ENCODE assay signal across 19 cellular contexts in genomic region chr9:135896626-135897025, GRCh38. TPM values are rescaled to one million over a fixed set of nuclear protein-coding genes. Genes with fewer than 3 reads are reported as not detected.
DNase-seq lines count a peak whose midpoint lies in the region; ATAC-seq, FAIRE-seq and TF ChIP-seq lines count a peak whose summit lies in the region.
"Had no signal": no experiment of that assay in that cellular context is flagged by ENCODE, and none has a peak within 500 bp of the region (broad histone marks: within the 10 kb centered on the region; RNA-seq: fewer than 3 reads in every experiment).

No MANE protein-coding gene starts in this region.

- TF ChIP-seq CTCF in GM23338 (conservative IDR thresholded peaks at IDR 0.05; ENCODE audit: low read depth in 2 of 2) (no peak), endothelial cell of umbilical vein (IDR thresholded peaks at IDR 0.05; ENCODE audit: extremely low read depth in 1 of 2, insufficient read depth in 1 of 2, low read depth in 1 of 2, low read length in 2 of 2) (no peak)

- H4K20me1 ChIP-seq in GM23338 (replicated peaks; ENCODE audit: insufficient read depth) (peaks cover 76% of the 10 kb centered on the region), endothelial cell of umbilical vein (replicated peaks; ENCODE audit: control insufficient read depth, extremely low read depth, insufficient read depth, low read length) (peaks cover 8% of the 10 kb centered on the region)

- CTCF ChIA-PET in activated CD8-positive, alpha-beta memory T cell treated with anti-CD3 and anti-CD28 coated beads, Interleukin-2, amount 10 ng/mL, durations not matched to agents 7 days and 5 days (lab: Charles Lee) = no interaction called here
- CTCF ChIA-PET in endothelial cell of umbilical vein (lab: Charles Lee) = no interaction called here

- no peak overlapping the region for H3K4me3 Mint-ChIP-seq in activated CD8-positive, alpha-beta memory T cell treated with anti-CD3 and anti-CD28 coated beads, Interleukin-2, amount 10 ng/mL, durations not matched to agents 7 days and 5 days
- no peak overlapping the region for H3K4me3 Mint-ChIP-seq in GM23338
- H3K4me3 Mint-ChIP-seq: CD8-positive, alpha-beta T cell had no signal

- H3K9me2 ChIP-seq in GM23338 (ENCODE audit: insufficient read depth) = no peaks in the 10 kb centered on the region

- H3K79me2 ChIP-seq in GM23338 (replicated peaks; ENCODE audit: insufficient read depth) = peaks cover 100% of the 10 kb centered on the region
- H3K79me2 ChIP-seq in endothelial cell of umbilical vein (ENCODE audit: control insufficient read depth, insufficient read depth, low read length) = peaks cover 96% of the 10 kb centered on the region

- H3K36me3 Mint-ChIP-seq in activated CD8-positive, alpha-beta memory T cell treated with anti-CD3 and anti-CD28 coated beads, Interleukin-2, amount 10 ng/mL, durations not matched to agents 7 days and 5 days = peaks cover 15% of the 10 kb centered on the region
- peaks cover 38% of the 10 kb centered on the region for H3K36me3 Mint-ChIP-seq in GM23338 (ENCODE audit: low read depth)

- peaks cover 21% of the 10 kb centered on the region for H3K4me1 ChIP-seq in GM23338 (ENCODE audit: insufficient read depth)
- peaks cover 10% of the 10 kb centered on the region for H3K4me1 ChIP-seq in endothelial cell of umbilical vein (ENCODE audit: control insufficient read depth, extremely low read depth, insufficient read depth, low read length)
- H3K4me1 ChIP-seq: A549 had no signal

- POLR2A ChIA-PET in endothelial cell of umbilical vein (lab: Charles Lee) = no interaction called here

- BruUV-seq in endothelial cell of umbilical vein (replicated peaks; lab: Mats Ljungman, UMichigan) = no TSS peak

- H3K4me2 ChIP-seq in GM23338 (no peak overlapping the region), endothelial cell of umbilical vein (ENCODE audit: insufficient read depth, low read length) (no peak overlapping the region)
- H3K4me2 ChIP-seq: A549 had no signal

- dilution Hi-C loops in endothelial cell of umbilical vein (cut with MboI; ENCODE audit: extremely low pct_ligation_motif_present, low sequenced_read_pairs) = no loop called here

- H3K4me3 ChIP-seq in GM23338 = no peak overlapping the region
- no peak overlapping the region for H3K4me3 ChIP-seq in endothelial cell of umbilical vein (replicated peaks in 1 of 3; ENCODE audit: insufficient read depth in 1 of 3, low read depth in 1 of 3, low read length in 3 of 3)
- H3K4me3 ChIP-seq: A549 had no signal

- H3K9me3 ChIP-seq in endothelial cell of umbilical vein (replicated peaks; ENCODE audit: control insufficient read depth, insufficient read depth, low read length) = no peaks in the 10 kb centered on the region

- no peak overlapping the region for H3K27ac ChIP-seq in GM23338 (ENCODE audit: low read depth)
- no peak overlapping the region for H3K27ac ChIP-seq in endothelial cell of umbilical vein (ENCODE audit: insufficient read depth, low read depth, low read length)
- H3K27ac ChIP-seq: 22Rv1, A549 had no signal

- peak; percentile 70 for FAIRE-seq in endothelial cell of umbilical vein (lab: Jason Lieb, UNC)
- FAIRE-seq: A549, H54, HTR-8/SVneo had no signal

- TF ChIP-seq POLR2A in endothelial cell of umbilical vein (IDR thresholded peaks at IDR 0.05; ENCODE audit: low read depth, low read length) = no peak

- no peak overlapping the region for H3K9ac ChIP-seq in endothelial cell of umbilical vein (replicated peaks; ENCODE audit: extremely low read depth, insufficient read depth, low read length)

- H3K9me3 Mint-ChIP-seq in activated CD8-positive, alpha-beta memory T cell treated with anti-CD3 and anti-CD28 coated beads, Interleukin-2, amount 10 ng/mL, durations not matched to agents 7 days and 5 days (ENCODE audit: low read depth) = peaks cover 3% of the 10 kb centered on the region
- H3K9me3 Mint-ChIP-seq in GM23338 = peaks cover 11% of the 10 kb centered on the region; the same call in 2 of the 3 replicates
- H3K9me3 Mint-ChIP-seq: IgD-negative memory B cell had no signal

- intact Hi-C loops in endothelial cell of umbilical vein (cut with micrococcal nuclease) = no loop called here

- H3K27ac Mint-ChIP-seq in activated CD8-positive, alpha-beta memory T cell treated with anti-CD3 and anti-CD28 coated beads, Interleukin-2, amount 10 ng/mL, durations not matched to agents 7 days and 5 days = no peak overlapping the region
- no peak overlapping the region for H3K27ac Mint-ChIP-seq in GM23338
- H3K27ac Mint-ChIP-seq: CD8-positive, alpha-beta T cell; IgD-negative memory B cell had no signal

- no peak overlapping the region for H2AFZ ChIP-seq in GM23338
- no peak overlapping the region for H2AFZ ChIP-seq in endothelial cell of umbilical vein (ENCODE audit: low read depth, low read length)

- H3K27me3 Mint-ChIP-seq in activated CD8-positive, alpha-beta memory T cell treated with anti-CD3 and anti-CD28 coated beads, Interleukin-2, amount 10 ng/mL, durations not matched to agents 7 days and 5 days = no peaks in the 10 kb centered on the region
- no peaks in the 10 kb centered on the region for H3K27me3 Mint-ChIP-seq in GM23338 (ENCODE audit: insufficient read depth, low read depth, poor library complexity)
- H3K27me3 Mint-ChIP-seq: IgD-negative memory B cell had no signal

- H3K4me1 Mint-ChIP-seq in activated CD8-positive, alpha-beta memory T cell treated with anti-CD3 and anti-CD28 coated beads, Interleukin-2, amount 10 ng/mL, durations not matched to agents 7 days and 5 days = peaks cover 20% of the 10 kb centered on the region
- H3K4me1 Mint-ChIP-seq in GM23338 = peaks cover 28% of the 10 kb centered on the region

- no peak for ATAC-seq in activated CD8-positive, alpha-beta memory T cell treated with anti-CD3 and anti-CD28 coated beads, Interleukin-2, amount 10 ng/mL, durations not matched to agents 7 days and 5 days
- ATAC-seq in GM23338 (peak; percentile 45), GM21515 (IDR thresholded peaks at IDR 0.05; ENCODE audit: unreplicated experiment) (no peak)
- ATAC-seq: A549; CD8-positive, alpha-beta T cell had no signal

- H3K36me3 ChIP-seq in GM23338 (ENCODE audit: insufficient read depth) (no peaks in the 10 kb centered on the region; the same call in 1 of the 2 replicates), endothelial cell of umbilical vein (ENCODE audit: control insufficient read depth in 2 of 2, extremely low read depth in 1 of 2, insufficient read depth in 2 of 2, low read length in 2 of 2) (no peaks in the 10 kb centered on the region)

- H3F3A ChIP-seq in GM23338 (replicated peaks; ENCODE audit: low read depth) = no peaks in the 10 kb centered on the region; the same call in 1 of the 2 replicates

- H3K9me1 ChIP-seq in endothelial cell of umbilical vein (replicated peaks; ENCODE audit: control insufficient read depth, extremely low read depth, insufficient read depth, low read length) = no peaks in the 10 kb centered on the region

- peak; percentile 35 for DNase-seq in activated CD8-positive, alpha-beta memory T cell treated with anti-CD3 and anti-CD28 coated beads for 24 hours
- DNase-seq in activated CD8-positive, alpha-beta memory T cell treated with anti-CD3 and anti-CD28 coated beads, Interleukin-2, amount 10 ng/mL, durations not matched to agents 7 days and 5 days = no peak
- DNase-seq in GM23338 (ENCODE audit: low spot score) (no peak), endothelial cell of umbilical vein (ENCODE audit: low read depth, low spot score) (no peak), H4 (ENCODE audit: low spot score) (no peak), HuH-7.5 (ENCODE audit: low spot score) (no peak)
- DNase-seq: AML-193; Calu3; CD8-positive, alpha-beta T cell; DMS79 treated with DMSO at 0.1 percent for 48 hours; GF-D8; HCEC 1CT; KG1 had no signal

- no peaks in the 10 kb centered on the region for H3K27me3 ChIP-seq in GM23338 (ENCODE audit: insufficient read depth)
- H3K27me3 ChIP-seq in endothelial cell of umbilical vein (ENCODE audit: control insufficient read depth in 2 of 2, insufficient read depth in 2 of 2, low read length in 2 of 2) = no peaks in the 10 kb centered on the region

TF ChIP-seq in GM23338, 12 proteins besides CTCF, POLR2A, EP300 and RAD21 (continues in another document):
- TF ChIP-seq ETS1 (IDR thresholded peaks at IDR 0.05) = no peak

TF ChIP-seq in endothelial cell of umbilical vein, 7 proteins besides CTCF, POLR2A, EP300 and RAD21:
- TF ChIP-seq MAX (IDR thresholded peaks at IDR 0.05; ENCODE audit: insufficient read depth, insufficient read length) = no peak
- TF ChIP-seq MYC (IDR thresholded peaks at IDR 0.05; ENCODE audit: low read depth, low read length) = no peak
- no peak for TF ChIP-seq JUN (IDR thresholded peaks at IDR 0.05; ENCODE audit: borderline replicate concordance, insufficient read depth, insufficient read length, low read depth)
- TF ChIP-seq GATA2 (IDR thresholded peaks at IDR 0.05; ENCODE audit: insufficient read depth, insufficient read length, low read depth, low read length) = no peak
- TF ChIP-seq POLR2AphosphoS5 (IDR thresholded peaks at IDR 0.05; ENCODE audit: insufficient read depth, low read depth, low read length) = no peak
- no peak for TF ChIP-seq FOS (IDR thresholded peaks at IDR 0.05; ENCODE audit: borderline replicate concordance, insufficient read depth, low read length)
- TF ChIP-seq EZH2 (IDR thresholded peaks at IDR 0.05; ENCODE audit: borderline replicate concordance, low read depth, low read length, severe bottlenecking) = no peak

RNA-seq across cellular contexts. Expression of gene CAMSAP1, which starts 10.7 kb away (rescaled TPM):
- total RNA-seq in activated CD8-positive, alpha-beta memory T cell treated with anti-CD3 and anti-CD28 coated beads, Interleukin-2, amount 10 ng/mL, durations not matched to agents 7 days and 5 days = 10 to 100 TPM; 20.3 to 22.7 TPM
- 57.6 and 75.4 TPM in 2 replicates for total RNA-seq in GM23338 (2014; rRNA removed; shearing (Covaris generic))
- polyA plus RNA-seq in GM23338 (2016; fragmentation: Nextera tagmentation; extraction: Ambion mirVana) (6.9 and 8.2 TPM in 2 replicates), endothelial cell of umbilical vein (8.1 and 8.2 TPM in 2 replicates)
- 25.5 and 30.6 TPM in 2 replicates for total RNA-seq in endothelial cell of umbilical vein
- 9.7 and 9.9 TPM in 2 replicates for polyA plus RNA-seq in endothelial cell of umbilical vein (2011; cell fraction: cytosol; rRNA removed)
- 16.6 and 16.8 TPM in 2 replicates for polyA plus RNA-seq in endothelial cell of umbilical vein (2011; cell fraction: nucleus; rRNA removed)
- polyA plus RNA-seq in endothelial cell of umbilical vein (2012) = 16.2 and 17.5 TPM in 2 replicates
- polyA minus RNA-seq in endothelial cell of umbilical vein = 15.5 and 17.0 TPM in 2 replicates
- 72.9 TPM for polyA minus RNA-seq in endothelial cell of umbilical vein (2011; cell fraction: cytosol; rRNA and poly(A)+ RNA removed)
- 13.3 and 15.1 TPM in 2 replicates for polyA minus RNA-seq in endothelial cell of umbilical vein (2011; cell fraction: nucleus; rRNA and poly(A)+ RNA removed)
- 11.0 and 13.5 TPM in 2 replicates for total RNA-seq in H4 (2014; rRNA removed; shearing (Covaris generic))
